ENCODE assay signal across 8 cellular contexts in genomic region chr2:39119732-39120520, GRCh38. TPM values are rescaled to one million over a fixed set of nuclear protein-coding genes. Genes with fewer than 3 reads are reported as not detected.
DNase-seq lines count a peak whose midpoint lies in the region; ATAC-seq, FAIRE-seq and TF ChIP-seq lines count a peak whose summit lies in the region.

No MANE protein-coding gene starts in this region.

- H3K27me3 Mint-ChIP-seq in Calu3 (ENCODE audit: unreplicated experiment) (no peaks in the 10 kb centered on the region), osteocyte (ENCODE audit: unreplicated experiment) (no peaks in the 10 kb centered on the region)

- intact Hi-C loops in Calu3 (cut with micrococcal nuclease; ENCODE audit: unreplicated experiment): loop anchor here (2.0 to 5.0 kb wide), 3 partner anchors 38 to 109 kb away; no protein-coding TSS in a partner anchor
- intact Hi-C loops in Right ventricle myocardium inferior (cut with DNase I): loop anchor here (5.0 kb wide), 1 partner anchor 63 kb away; no protein-coding TSS in a partner anchor

- H3K36me3 Mint-ChIP-seq in Calu3 (ENCODE audit: insufficient read depth, unreplicated experiment) (peaks cover 41% of the 10 kb centered on the region), osteocyte (ENCODE audit: unreplicated experiment) (peaks cover 8% of the 10 kb centered on the region)
- H3K36me3 Mint-ChIP-seq in activated naive CD4-positive, alpha-beta T cell treated with anti-CD3 and anti-CD28 coated beads, Interleukin-2, amount 50 U/mL, for 72 hours: peaks cover 33 to 44% of the 10 kb centered on the region in 2 donors

- BruUV-seq in Calu3 (replicated peaks; lab: Mats Ljungman, UMichigan): no TSS peak

- no peak for TF ChIP-seq CTCF in Calu3 (IDR thresholded peaks at IDR 0.05; ENCODE audit: unreplicated experiment)
- TF ChIP-seq CTCF in osteocyte (IDR thresholded peaks at IDR 0.05): peak; percentile 44

- H3K9me3 Mint-ChIP-seq in Calu3 (ENCODE audit: low read depth, unreplicated experiment) (no peaks in the 10 kb centered on the region), osteocyte (ENCODE audit: unreplicated experiment) (no peaks in the 10 kb centered on the region)
- H3K9me3 Mint-ChIP-seq in activated naive CD4-positive, alpha-beta T cell treated with anti-CD3 and anti-CD28 coated beads, Interleukin-2, amount 50 U/mL, for 72 hours: peaks cover 0 to 2% of the 10 kb centered on the region in 2 donors

- TF ChIP-seq POLR2A in Raji (IDR thresholded peaks at IDR 0.05; ENCODE audit: insufficient read depth, low read depth, low read length): 0 out of 2 replicates have a peak, but pooled peaks have one; percentile 27

- peak; percentile 66 for DNase-seq in Calu3
- DNase-seq in activated naive CD4-positive, alpha-beta T cell treated with anti-CD3 and anti-CD28 coated beads, Interleukin-2, amount 50 U/mL, for 72 hours (ENCODE audit: low spot score in 2 of 2): peak; percentile 64 to 67
- peak; percentile 81 for DNase-seq in Right ventricle myocardium inferior (ENCODE audit: missing footprints)
- DNase-seq in osteocyte (ENCODE audit: extremely low spot score, unreplicated experiment): peak; percentile 87
- DNase-seq in urothelium cell line (ENCODE audit: low spot score): peak; percentile 81

- H3K4me3 Mint-ChIP-seq in Calu3 (ENCODE audit: low read depth, unreplicated experiment): peak overlapping the region; percentile 73
- H3K4me3 Mint-ChIP-seq in osteocyte (ENCODE audit: unreplicated experiment): peak overlapping the region; percentile 79

- CTCF ChIA-PET in Calu3 (lab: Charles Lee): interaction anchor here (0.5 to 2.2 kb wide), 4 partner anchors 108 to 601 kb away, joined by 3 to 9 read pairs (median 6); no protein-coding TSS in a partner anchor

- FAIRE-seq in urothelium cell line (lab: Jason Lieb, UNC): no peak

- ATAC-seq in GM19455 (IDR thresholded peaks at IDR 0.05; ENCODE audit: unreplicated experiment) (peak; percentile 40), HG03558 (IDR thresholded peaks at IDR 0.05; ENCODE audit: extremely low read depth, unreplicated experiment) (peak; percentile 14), Right ventricle myocardium inferior (peak; percentile 55)
- ATAC-seq in activated naive CD4-positive, alpha-beta T cell treated with anti-CD3 and anti-CD28 coated beads, Interleukin-2, amount 50 U/mL, for 72 hours: peak; percentile 41 to 51

- H3K27ac Mint-ChIP-seq in Calu3 (ENCODE audit: unreplicated experiment): peak overlapping the region; percentile 67
- H3K27ac Mint-ChIP-seq in activated naive CD4-positive, alpha-beta T cell treated with anti-CD3 and anti-CD28 coated beads, Interleukin-2, amount 50 U/mL, for 72 hours: peak overlapping the region; percentile 94
- H3K27ac Mint-ChIP-seq in osteocyte (ENCODE audit: unreplicated experiment): peak overlapping the region; percentile 87

- H3K4me1 Mint-ChIP-seq in Calu3 (ENCODE audit: low read depth, unreplicated experiment): peaks cover 25% of the 10 kb centered on the region
- peaks cover 51% of the 10 kb centered on the region for H3K4me1 Mint-ChIP-seq in osteocyte (ENCODE audit: unreplicated experiment)

RNA-seq across cellular contexts. Expression of gene SOS1, which starts 0.9 kb away (rescaled TPM):
- total RNA-seq in Calu3 (2022) (36.8 and 40.0 TPM in 2 replicates), Right ventricle myocardium inferior (23.8 TPM), osteocyte (35.6 and 36.8 TPM in 2 replicates)
- 10 to 100 TPM; 34.8 to 57.1 TPM for total RNA-seq in activated naive CD4-positive, alpha-beta T cell treated with anti-CD3 and anti-CD28 coated beads, Interleukin-2, amount 50 U/mL, for 72 hours

Comparison
In these comparisons a context has a peak if more than half of its experiments do, and no peak if none do; other contexts are left out.
1. Peak in every context shown above with its lines: DNase-seq and ATAC-seq.